Comparison of ENCODE assay signal across 8 cellular contexts in the genomic region with DNA sequence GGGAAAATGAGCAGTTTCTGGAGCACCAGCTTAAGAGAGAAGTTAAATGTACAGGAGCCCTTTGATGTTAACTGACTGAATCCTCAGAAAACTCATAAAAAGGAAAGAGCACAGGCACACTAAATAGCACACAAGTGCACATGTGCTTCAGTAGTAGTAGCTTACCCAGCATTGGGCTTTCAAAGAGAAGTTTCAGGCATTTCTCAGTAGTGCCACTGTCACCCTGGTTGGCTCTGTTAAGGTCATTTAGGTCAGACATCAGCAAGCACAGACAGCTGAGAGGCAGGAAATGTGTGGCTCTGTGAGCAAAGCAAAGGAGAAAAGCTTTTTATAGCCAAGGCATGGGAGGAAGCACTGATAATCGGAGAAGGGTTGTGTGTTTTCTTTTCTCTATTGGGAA.
DNase-seq lines count a peak whose midpoint lies in the region; ATAC-seq and TF ChIP-seq lines count a peak whose summit lies in the region.

No MANE protein-coding gene starts in this region.

- WGBS in mesendoderm (ENCODE audit: extremely low coverage, insufficient coverage, low lambda C conversion rate): no CpG with 5 or more reads among the region's 1 CpG
- 42 to 55% methylated on average over 1 of the region's 1 CpG for WGBS in esophagus squamous epithelium, 2 donors

- no peaks in the 10 kb centered on the region for H3K9me3 ChIP-seq in DOHH2 (ENCODE audit: control insufficient read depth, insufficient read depth, low read length)
- H3K9me3 ChIP-seq in lower lobe of right lung: no peaks in the 10 kb centered on the region
- no peaks in the 10 kb centered on the region for H3K9me3 ChIP-seq in esophagus squamous epithelium

- no peak overlapping the region for H2AK5ac ChIP-seq in mesendoderm (ENCODE audit: low read length)

- H3K27me3 Mint-ChIP-seq in HFFc6 (ENCODE audit: insufficient read depth): peaks cover 2% of the 10 kb centered on the region; the same call in 1 of the 2 replicates
- H3K27me3 Mint-ChIP-seq in activated T-helper 1 cell treated with anti-CD3 and anti-CD28 coated beads, Interleukin-12 subunit alpha, Interleukin-12 subunit beta, Interleukin-2, Interleukin-4 antibody, amounts not matched to agents 30 ng/mL and 10 ng/mL and 1 ng/mL, durations not matched to agents 14 hours and 24 hours and 36 hours (ENCODE audit: insufficient read depth): no peaks in the 10 kb centered on the region

- no peaks in the 10 kb centered on the region for H3K79me2 ChIP-seq in DOHH2 (ENCODE audit: control insufficient read depth, low read length)
- no peaks in the 10 kb centered on the region for H3K79me2 ChIP-seq in mesendoderm (ENCODE audit: control insufficient read depth, insufficient read depth, low read length)

- peak overlapping the region; percentile 81 for H3K23ac ChIP-seq in mesendoderm (ENCODE audit: low read length)

- no peaks in the 10 kb centered on the region for H3K36me3 Mint-ChIP-seq in HFFc6 (ENCODE audit: low read depth)
- peaks cover 1% of the 10 kb centered on the region for H3K36me3 Mint-ChIP-seq in activated T-helper 1 cell treated with anti-CD3 and anti-CD28 coated beads, Interleukin-12 subunit alpha, Interleukin-12 subunit beta, Interleukin-2, Interleukin-4 antibody, amounts not matched to agents 30 ng/mL and 10 ng/mL and 1 ng/mL, durations not matched to agents 14 hours and 24 hours and 36 hours (ENCODE audit: low read depth)

- TF ChIP-seq CTCF in DOHH2 (IDR thresholded peaks at IDR 0.05; ENCODE audit: low read depth, low read length, poor library complexity, severe bottlenecking) (no peak), HFFc6 (IDR thresholded peaks at IDR 0.05) (no peak), lower lobe of right lung (IDR thresholded peaks at IDR 0.05) (no peak), esophagus squamous epithelium (IDR thresholded peaks at IDR 0.05) (no peak)

- peak overlapping the region; percentile 16; the same call in 1 of the 2 replicates for H3K27ac Mint-ChIP-seq in HFFc6
- H3K27ac Mint-ChIP-seq in activated T-helper 1 cell treated with anti-CD3 and anti-CD28 coated beads, Interleukin-12 subunit alpha, Interleukin-12 subunit beta, Interleukin-2, Interleukin-4 antibody, amounts not matched to agents 30 ng/mL and 10 ng/mL and 1 ng/mL, durations not matched to agents 14 hours and 24 hours and 36 hours: peak overlapping the region; percentile 85

- H4K20me1 ChIP-seq in DOHH2 (ENCODE audit: control insufficient read depth, insufficient read depth, low read depth, low read length): no peaks in the 10 kb centered on the region

- H3K27me3 ChIP-seq in DOHH2 (ENCODE audit: control insufficient read depth, low read length) (no peaks in the 10 kb centered on the region), mesendoderm (ENCODE audit: insufficient read depth, low read length, poor library complexity) (no peaks in the 10 kb centered on the region), lower lobe of right lung (ENCODE audit: low read depth) (no peaks in the 10 kb centered on the region), esophagus squamous epithelium (no peaks in the 10 kb centered on the region)

- H3K4me2 ChIP-seq in DOHH2 (ENCODE audit: low read length) (peak overlapping the region; percentile 52), mesendoderm (ENCODE audit: low read length) (no peak overlapping the region)

- no peaks in the 10 kb centered on the region for H3F3A ChIP-seq in DOHH2 (ENCODE audit: control insufficient read depth, insufficient read depth)

- no peak overlapping the region for H3K18ac ChIP-seq in mesendoderm (ENCODE audit: low read length)

- no peak overlapping the region for H3K4me3 Mint-ChIP-seq in HFFc6
- peak overlapping the region; percentile 45 for H3K4me3 Mint-ChIP-seq in activated T-helper 1 cell treated with anti-CD3 and anti-CD28 coated beads, Interleukin-12 subunit alpha, Interleukin-12 subunit beta, Interleukin-2, Interleukin-4 antibody, amounts not matched to agents 30 ng/mL and 10 ng/mL and 1 ng/mL, durations not matched to agents 14 hours and 24 hours and 36 hours

- H3K4me1 ChIP-seq in DOHH2 (ENCODE audit: control insufficient read depth, low read length): peaks cover 71% of the 10 kb centered on the region
- H3K4me1 ChIP-seq in mesendoderm (ENCODE audit: control insufficient read depth, low read depth, low read length): peaks cover 8% of the 10 kb centered on the region
- peaks cover 7% of the 10 kb centered on the region for H3K4me1 ChIP-seq in lower lobe of right lung
- peaks cover 0 to 18% (median 5%) of the 10 kb centered on the region in 3 donors for H3K4me1 ChIP-seq in esophagus squamous epithelium

- no peak overlapping the region for H4K8ac ChIP-seq in mesendoderm (ENCODE audit: low read depth, low read length)

- no peak overlapping the region for H3K4ac ChIP-seq in mesendoderm (ENCODE audit: low read depth, low read length)

- H3K9me3 Mint-ChIP-seq in HFFc6: no peaks in the 10 kb centered on the region
- H3K9me3 Mint-ChIP-seq in activated T-helper 1 cell treated with anti-CD3 and anti-CD28 coated beads, Interleukin-12 subunit alpha, Interleukin-12 subunit beta, Interleukin-2, Interleukin-4 antibody, amounts not matched to agents 30 ng/mL and 10 ng/mL and 1 ng/mL, durations not matched to agents 14 hours and 24 hours and 36 hours: no peaks in the 10 kb centered on the region

- no peak overlapping the region for H3K9ac ChIP-seq in mesendoderm (ENCODE audit: low read length)

- H3K9me2 ChIP-seq in DOHH2 (replicated peaks; ENCODE audit: control insufficient read depth, low read length): no peaks in the 10 kb centered on the region

- no peak overlapping the region for H2BK120ac ChIP-seq in mesendoderm (ENCODE audit: low read depth, low read length)

- peak overlapping the region; percentile 14 for H3K4me3 ChIP-seq in DOHH2 (ENCODE audit: low read length)
- no peak overlapping the region for H3K4me3 ChIP-seq in mesendoderm (ENCODE audit: low read length)
- H3K4me3 ChIP-seq in lower lobe of right lung: no peak overlapping the region
- no peak overlapping the region for H3K4me3 ChIP-seq in esophagus squamous epithelium

- H3K79me1 ChIP-seq in mesendoderm (ENCODE audit: low read length): no peaks in the 10 kb centered on the region

- H2BK5ac ChIP-seq in mesendoderm (ENCODE audit: low read length): no peak overlapping the region

- no peak overlapping the region for H2BK15ac ChIP-seq in mesendoderm (replicated peaks; ENCODE audit: low read depth)

- H3K27ac ChIP-seq in DOHH2 (ENCODE audit: low read depth, low read length): no peak overlapping the region
- no peak overlapping the region for H3K27ac ChIP-seq in mesendoderm (ENCODE audit: low read depth, low read length)
- no peak overlapping the region for H3K27ac ChIP-seq in lower lobe of right lung
- no peak overlapping the region for H3K27ac ChIP-seq in esophagus squamous epithelium

- TF ChIP-seq POLR2A in esophagus squamous epithelium (IDR thresholded peaks at IDR 0.05): no peak

- no peak for DNase-seq in HFFc6
- DNase-seq in activated T-helper 1 cell treated with anti-CD3 and anti-CD28 coated beads, Interleukin-12 subunit alpha, Interleukin-12 subunit beta, Interleukin-2, Interleukin-4 antibody, amounts not matched to agents 30 ng/mL and 10 ng/mL and 1 ng/mL, durations not matched to agents 14 hours and 24 hours and 36 hours (ENCODE audit: low spot score): peak; percentile 34
- DNase-seq in mesendoderm: no peak
- DNase-seq in lower lobe of right lung: no peak
- DNase-seq in kidney glomerular epithelial cell (lab: John Stamatoyannopoulos, UW): no peak
- no peak for DNase-seq in esophagus squamous epithelium (lab: John Stamatoyannopoulos, UW)

- ATAC-seq in lower lobe of right lung: no peak
- no peak for ATAC-seq in GM21576 (IDR thresholded peaks at IDR 0.05; ENCODE audit: unreplicated experiment)

- intact Hi-C loops in activated T-helper 1 cell treated with anti-CD3 and anti-CD28 coated beads, Interleukin-12 subunit alpha, Interleukin-12 subunit beta, Interleukin-2, Interleukin-4 antibody, amounts not matched to agents 30 ng/mL and 10 ng/mL and 1 ng/mL, durations not matched to agents 14 hours and 24 hours and 36 hours (cut with micrococcal nuclease): loop anchor here (5.0 kb wide), 1 partner anchor 37 kb away; no protein-coding TSS in a partner anchor
- intact Hi-C loops in lower lobe of right lung (cut with DNase I): no loop called here
- intact Hi-C loops in esophagus squamous epithelium (cut with DNase I): no loop called here

- H4K5ac ChIP-seq in mesendoderm (ENCODE audit: low read length): no peak overlapping the region

- H3K36me3 ChIP-seq in DOHH2 (ENCODE audit: control insufficient read depth, low read length) (no peaks in the 10 kb centered on the region), mesendoderm (ENCODE audit: control insufficient read depth, insufficient read depth, low read length) (no peaks in the 10 kb centered on the region), lower lobe of right lung (no peaks in the 10 kb centered on the region), esophagus squamous epithelium (no peaks in the 10 kb centered on the region)

- H3K4me1 Mint-ChIP-seq in HFFc6 (ENCODE audit: low read depth): peaks cover 34% of the 10 kb centered on the region
- H3K4me1 Mint-ChIP-seq in activated T-helper 1 cell treated with anti-CD3 and anti-CD28 coated beads, Interleukin-12 subunit alpha, Interleukin-12 subunit beta, Interleukin-2, Interleukin-4 antibody, amounts not matched to agents 30 ng/mL and 10 ng/mL and 1 ng/mL, durations not matched to agents 14 hours and 24 hours and 36 hours (ENCODE audit: low read depth): peaks cover 73% of the 10 kb centered on the region

- H3K56ac ChIP-seq in mesendoderm (ENCODE audit: low read length): no peak overlapping the region
